16 cellular contexts compared by ENCODE assay signal in the genomic region with DNA sequence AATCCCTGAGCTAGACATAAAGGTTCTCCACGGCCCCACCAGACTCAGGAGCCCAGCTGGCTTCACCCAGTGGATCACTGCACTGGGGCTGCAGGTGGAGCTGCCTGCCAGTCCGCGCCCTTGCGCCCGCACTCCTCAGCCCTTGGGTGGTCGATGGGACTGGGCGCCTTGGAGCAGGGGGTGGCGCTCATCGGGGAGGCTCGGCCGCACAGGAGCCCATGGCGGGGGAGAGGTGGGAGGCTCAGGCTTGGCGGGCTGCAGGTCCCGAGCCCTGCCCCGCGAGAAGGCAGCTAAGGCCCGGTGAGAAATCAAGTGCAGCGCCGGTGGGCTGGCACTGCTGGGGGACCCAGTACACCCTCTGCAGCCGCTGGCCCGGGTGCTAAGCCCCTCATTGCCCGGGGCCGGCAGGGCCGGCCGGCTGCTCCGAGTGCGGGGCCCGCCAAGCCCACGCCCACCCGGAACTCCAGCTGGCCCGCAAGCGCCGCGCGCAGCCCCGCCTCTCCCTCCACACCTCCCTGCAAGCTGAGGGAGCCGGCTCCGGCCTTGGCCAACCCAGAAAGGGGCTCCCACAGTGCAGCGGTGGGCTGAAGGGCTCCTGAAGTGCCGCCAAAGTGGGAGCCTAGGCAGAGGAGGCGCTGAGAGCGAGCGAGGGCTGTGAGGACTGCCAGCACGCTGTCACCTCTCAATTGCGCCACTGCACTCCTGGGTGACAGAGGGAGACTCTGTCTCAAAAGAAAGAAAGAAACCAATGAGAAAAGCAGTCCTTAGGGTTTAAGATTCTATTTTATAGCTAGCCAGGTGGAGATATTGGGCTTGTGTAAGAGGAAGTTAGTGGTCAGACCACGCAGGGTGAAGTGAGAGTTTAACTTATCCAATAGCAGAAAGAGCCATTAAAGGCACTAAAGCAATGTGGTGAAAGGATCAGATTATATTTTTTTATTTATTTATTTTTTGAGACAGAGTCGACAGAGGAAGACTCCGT. TPM values are rescaled to one million over a fixed set of nuclear protein-coding genes. Genes with fewer than 3 reads are reported as not detected.
"Had no signal": no experiment of that assay in that cellular context is flagged by ENCODE, and none has a peak within 500 bp of the region (broad histone marks: within the 10 kb centered on the region; RNA-seq: fewer than 3 reads in every experiment).

No MANE protein-coding gene starts in this region.

RNA-seq across cellular contexts. Expression of gene CLEC4C, which starts 5.1 kb away (rescaled TPM):
- total RNA-seq: activated T-helper 17 cell treated with anti-CD3 and anti-CD28 coated beads, Interleukin-2, amount 50 U/mL, for 72 hours; astrocyte; colonic mucosa; dorsolateral prefrontal cortex; esophagus muscularis mucosa; frontal cortex; left ventricle myocardium inferior; mammary epithelial cell; mesothelial cell of epicardium; natural killer cell treated with Interleukin-12 subunit alpha and Interleukin-12 subunit beta and Interleukin-15 and Interleukin-18, amount 100 ng/mL, for 72 hours; ovary; subcutaneous adipose tissue; T-helper 2 cell treated with Interferon-gamma antibody and Interleukin-4, amounts not matched to agents 100 ng/mL and 5 ng/mL, for 36 hours; thyroid gland; upper lobe of right lung had no signal
- polyA plus RNA-seq: mammary epithelial cell had no signal

RNA-seq across cellular contexts. Expression of gene NANOGNB, which starts 12.8 kb away (rescaled TPM):
- total RNA-seq: activated T-helper 17 cell treated with anti-CD3 and anti-CD28 coated beads, Interleukin-2, amount 50 U/mL, for 72 hours; astrocyte; colonic mucosa; dorsolateral prefrontal cortex; esophagus muscularis mucosa; frontal cortex; left ventricle myocardium inferior; mammary epithelial cell; mesothelial cell of epicardium; natural killer cell treated with Interleukin-12 subunit alpha and Interleukin-12 subunit beta and Interleukin-15 and Interleukin-18, amount 100 ng/mL, for 72 hours; ovary; prostate gland; subcutaneous adipose tissue; T-helper 2 cell treated with Interferon-gamma antibody and Interleukin-4, amounts not matched to agents 100 ng/mL and 5 ng/mL, for 36 hours; thyroid gland; upper lobe of right lung had no signal
- polyA plus RNA-seq: mammary epithelial cell, ovary had no signal

RNA-seq across cellular contexts. Expression of gene NANOG, which starts 37.0 kb away (rescaled TPM):
- total RNA-seq: activated T-helper 17 cell treated with anti-CD3 and anti-CD28 coated beads, Interleukin-2, amount 50 U/mL, for 72 hours; esophagus muscularis mucosa; frontal cortex; left ventricle myocardium inferior; mammary epithelial cell; natural killer cell treated with Interleukin-12 subunit alpha and Interleukin-12 subunit beta and Interleukin-15 and Interleukin-18, amount 100 ng/mL, for 72 hours; T-helper 2 cell treated with Interferon-gamma antibody and Interleukin-4, amounts not matched to agents 100 ng/mL and 5 ng/mL, for 36 hours; upper lobe of right lung had no signal
- polyA plus RNA-seq: mammary epithelial cell had no signal

RNA-seq across cellular contexts. Expression of gene DPPA3, which starts 41.0 kb away (rescaled TPM):
- total RNA-seq: activated T-helper 17 cell treated with anti-CD3 and anti-CD28 coated beads, Interleukin-2, amount 50 U/mL, for 72 hours; astrocyte; colonic mucosa; esophagus muscularis mucosa; frontal cortex; left ventricle myocardium inferior; mammary epithelial cell; mesothelial cell of epicardium; natural killer cell treated with Interleukin-12 subunit alpha and Interleukin-12 subunit beta and Interleukin-15 and Interleukin-18, amount 100 ng/mL, for 72 hours; ovary; T-helper 2 cell treated with Interferon-gamma antibody and Interleukin-4, amounts not matched to agents 100 ng/mL and 5 ng/mL, for 36 hours; thyroid gland; upper lobe of right lung had no signal
- polyA plus RNA-seq: mammary epithelial cell had no signal

RNA-seq across cellular contexts. Expression of gene GDF3, which starts 56.7 kb away (rescaled TPM):
- total RNA-seq: activated T-helper 17 cell treated with anti-CD3 and anti-CD28 coated beads, Interleukin-2, amount 50 U/mL, for 72 hours; astrocyte; colonic mucosa; dorsolateral prefrontal cortex; frontal cortex; mammary epithelial cell; mesothelial cell of epicardium; natural killer cell treated with Interleukin-12 subunit alpha and Interleukin-12 subunit beta and Interleukin-15 and Interleukin-18, amount 100 ng/mL, for 72 hours; prostate gland; subcutaneous adipose tissue; T-helper 2 cell treated with Interferon-gamma antibody and Interleukin-4, amounts not matched to agents 100 ng/mL and 5 ng/mL, for 36 hours had no signal
- polyA plus RNA-seq: mammary epithelial cell had no signal
